ENCODE assay signal across 1 cellular context in genomic region chr12:109356586-109356985, GRCh38.
TF ChIP-seq lines count a peak whose summit lies in the region.

No MANE protein-coding gene starts in this region.

TF ChIP-seq in GM23338, 12 proteins besides CTCF, POLR2A, EP300 and RAD21 (continued from another document):
- no peak for TF ChIP-seq ETS1 (IDR thresholded peaks at IDR 0.05)
- TF ChIP-seq ZNF462 (CRISPR knock-in tag; IDR thresholded peaks at IDR 0.05) = no peak
- TF ChIP-seq ZNF331 (CRISPR knock-in tag; IDR thresholded peaks at IDR 0.05; ENCODE audit: low read depth) = no peak
- no peak for TF ChIP-seq EZH2phosphoT487 (IDR thresholded peaks at IDR 0.05; ENCODE audit: unreplicated experiment)
